Comparison of ENCODE assay signal across 34 cellular contexts in genomic region chr10:4937346-4937745, GRCh38. TPM values are rescaled to one million over a fixed set of nuclear protein-coding genes. Genes with fewer than 3 reads are reported as not detected.
"Had no signal": no experiment of that assay in that cellular context is flagged by ENCODE, and none has a peak within 500 bp of the region (broad histone marks: within the 10 kb centered on the region; RNA-seq: fewer than 3 reads in every experiment).

No MANE protein-coding gene starts in this region.

- FAIRE-seq: astrocyte, TTC549 had no signal

- H3K27me3 ChIP-seq: adrenal gland, body of pancreas, brain microvascular endothelial cell, breast epithelium had no signal

- DNase-seq: activated B cell treated with CpG ODN at 0.5 μM for 24 hours; activated CD4-positive, alpha-beta memory T cell treated with anti-CD3 and anti-CD28 coated beads for 36 hours; activated CD4-positive, alpha-beta T cell treated with anti-CD3 and anti-CD28 coated beads for 4 hours; activated CD4-positive, alpha-beta T cell treated with anti-CD3 and anti-CD28 coated beads, Interleukin-2, amount 10 ng/mL, durations not matched to agents 24 days and 14 days; activated CD4-positive, alpha-beta T cell treated with anti-CD3 and anti-CD28 coated beads, Interleukin-2, amount 50 U/mL, for 1 hour; activated CD4-positive, alpha-beta T cell treated with anti-CD3 and anti-CD28 coated beads, Interleukin-2, amount 50 U/mL, for 4 hours; activated CD4-positive, CD25-positive, alpha-beta regulatory T cell treated with anti-CD3 and anti-CD28 coated beads, Interleukin-2, amount 50 U/mL, for 72 hours; activated CD8-positive, alpha-beta memory T cell treated with anti-CD3 and anti-CD28 coated beads, Interleukin-2, amount 50 U/mL, for 4 hours; activated CD8-positive, alpha-beta T cell treated with anti-CD3 and anti-CD28 coated beads for 36 hours; activated effector memory CD4-positive, alpha-beta T cell treated with anti-CD3 and anti-CD28 coated beads, Interleukin-2, amount 50 U/mL, for 16 hours; activated gamma-delta T cell treated with Interleukin-2 at 50 U/mL for 16 hours; activated naive CD4-positive, alpha-beta T cell; activated naive CD4-positive, alpha-beta T cell treated with anti-CD3 and anti-CD28 coated beads for 36 hours; activated naive CD4-positive, alpha-beta T cell treated with anti-CD3 and anti-CD28 coated beads, Interleukin-2, amount 50 U/mL, for 16 hours; activated naive CD8-positive, alpha-beta T cell treated with anti-CD3 and anti-CD28 coated beads for 36 hours; activated T-cell treated with anti-CD3 and anti-CD28 coated beads for 4 hours; activated T-cell treated with anti-CD3 and anti-CD28 coated beads, Interleukin-2, amount 50 U/mL, for 1 hour; activated T-cell treated with anti-CD3 and anti-CD28 coated beads, Interleukin-2, amount 50 U/mL, for 4 hours; activated T-cell treated with anti-CD3 and anti-CD28 coated beads, Interleukin-2, amount 50 U/mL, for 72 hours; adrenal gland; amniotic stem cell; aorta; body of pancreas; brain microvascular endothelial cell; central memory CD4-positive, alpha-beta T cell; T-helper 1 cell; T-helper 2 cell; T-helper 9 cell had no signal

- H3K27ac ChIP-seq: adrenal gland, body of pancreas, brain microvascular endothelial cell, breast epithelium, VCaP had no signal

- H3K4me1 ChIP-seq: body of pancreas, breast epithelium had no signal

- H3K36me3 ChIP-seq: adrenal gland, brain microvascular endothelial cell, breast epithelium had no signal

- ATAC-seq: activated CD8-positive, alpha-beta T cell treated with anti-CD3 and anti-CD28 coated beads for 36 hours; activated naive CD4-positive, alpha-beta T cell treated with anti-CD3 and anti-CD28 coated beads, Interleukin-2, amount 50 U/mL, for 72 hours; activated T-cell treated with anti-CD3 and anti-CD28 coated beads, Interleukin-2, amount 50 U/mL, for 4 hours; activated T-cell treated with anti-CD3 and anti-CD28 coated beads, Interleukin-2, amount 50 U/mL, for 72 hours; activated T-helper 17 cell treated with anti-CD3 and anti-CD28 coated beads, Interleukin-2, amount 50 U/mL, for 72 hours; body of pancreas had no signal

- H3K4me3 ChIP-seq: adrenal gland, body of pancreas, breast epithelium had no signal

- H3K9me3 ChIP-seq: adrenal gland, body of pancreas, breast epithelium had no signal

RNA-seq across cellular contexts. Expression of gene AKR1C1, which starts 25.9 kb away (rescaled TPM):
- total RNA-seq: activated B cell treated with CpG ODN at 0.5 μM for 24 hours had no signal
